ENCODE assay signal across 17 cellular contexts in the genomic region with DNA sequence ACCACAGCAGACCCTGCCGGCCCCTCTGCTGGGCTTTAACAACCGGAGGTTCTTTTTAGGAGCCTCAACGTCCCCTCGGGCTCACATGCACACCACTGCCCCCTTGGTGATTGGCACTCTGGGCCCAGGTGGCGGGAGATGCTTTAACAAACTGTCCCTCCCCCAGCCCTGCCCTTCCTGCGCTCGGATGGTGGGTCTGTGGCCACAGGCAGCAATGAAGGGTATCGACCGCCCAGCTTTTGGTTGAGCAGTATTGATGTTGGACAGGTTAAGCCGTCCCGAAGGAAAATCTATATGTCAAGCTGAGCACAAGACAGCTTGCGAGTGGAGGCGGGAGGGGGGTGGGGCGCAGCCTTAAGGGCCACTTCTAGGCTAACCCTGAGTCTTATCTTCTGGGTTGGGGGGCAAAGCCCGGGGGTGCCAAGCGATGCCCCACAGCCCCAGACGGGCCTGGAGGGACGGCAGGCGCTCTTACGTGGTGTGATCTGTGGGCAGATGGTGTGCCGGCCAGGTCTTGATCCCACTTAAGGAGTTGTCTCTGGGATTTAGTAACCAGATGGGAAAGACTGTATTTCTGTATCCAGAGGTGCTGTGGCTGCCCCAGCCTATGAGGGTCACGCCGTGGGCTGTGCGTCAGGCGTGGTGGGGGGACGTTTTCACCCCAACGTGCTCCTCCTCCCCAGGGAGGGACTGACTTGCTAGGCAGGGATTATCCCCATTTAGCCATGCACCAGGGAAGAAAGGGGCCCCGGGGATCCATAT. TPM values are rescaled to one million over a fixed set of nuclear protein-coding genes. Genes with fewer than 3 reads are reported as not detected.
DNase-seq lines count a peak whose midpoint lies in the region; ATAC-seq and TF ChIP-seq lines count a peak whose summit lies in the region.
"Had no signal": no experiment of that assay in that cellular context is flagged by ENCODE, and none has a peak within 500 bp of the region (broad histone marks: within the 10 kb centered on the region; RNA-seq: fewer than 3 reads in every experiment).

No MANE protein-coding gene starts in this region.

- H3K36me3 Mint-ChIP-seq in neural crest cell (ENCODE audit: low read depth), result no peaks in the 10 kb centered on the region

- no peaks in the 10 kb centered on the region for H3K27me3 ChIP-seq in BLaER1
- H3K27me3 ChIP-seq in WERI-Rb-1 (ENCODE audit: insufficient read depth, low read depth, severe bottlenecking), result no peaks in the 10 kb centered on the region
- H3K27me3 ChIP-seq in upper lobe of right lung, result no peaks in the 10 kb centered on the region

- H3K4me3 Mint-ChIP-seq in neural crest cell, result peak overlapping the region; percentile 45

- H3K9ac ChIP-seq in BLaER1, result no peak overlapping the region
- H3K9ac ChIP-seq: KMS-11 had no signal

- intact Hi-C loops in upper lobe of right lung (cut with DNase I), result no loop called here

- H3K9me3 Mint-ChIP-seq in neural crest cell, result no peaks in the 10 kb centered on the region

- H3K4me1 ChIP-seq in BLaER1, result peaks cover 99% of the 10 kb centered on the region
- peaks cover 6% of the 10 kb centered on the region; the same call in 1 of the 2 replicates for H3K4me1 ChIP-seq in HEK293 (ENCODE audit: control insufficient read depth, insufficient read depth, low read length)
- peaks cover 39% of the 10 kb centered on the region for H3K4me1 ChIP-seq in upper lobe of right lung

- CTCF ChIA-PET in HEK293 (lab: Yijun Ruan, JAX), result interaction anchor here (0.6 to 1.0 kb wide), 2 partner anchors 40 to 175 kb away, joined by 3 to 4 read pairs; no protein-coding TSS in a partner anchor

- ATAC-seq in GM18870 (IDR thresholded peaks at IDR 0.05; ENCODE audit: unreplicated experiment), result no peak
- no peak for ATAC-seq in upper lobe of right lung

- POLR2A ChIA-PET in HEK293 (lab: Yijun Ruan, JAX), result interaction anchor here (0.6 kb wide), 1 partner anchor 392 kb away, joined by 5 read pairs; no protein-coding TSS in a partner anchor

- DNase-seq in WERI-Rb-1, result peak; percentile 92
- DNase-seq in neural crest cell (ENCODE audit: low read depth, low spot score), result no peak
- DNase-seq in activated effector memory CD4-positive, alpha-beta T cell treated with anti-CD3 and anti-CD28 coated beads, Interleukin-2, amount 50 U/mL, for 16 hours, result no peak
- no peak for DNase-seq in foreskin fibroblast
- no peak for DNase-seq in upper lobe of right lung
- DNase-seq: DMS53, NCI-H1092, NCI-H2081 treated with DMSO at 0.1 percent for 48 hours, NCI-H510A, OCI-M1, RPMI8226, SIG-M5 had no signal

- H3K9me3 ChIP-seq in BLaER1 (no peaks in the 10 kb centered on the region), HEK293 (ENCODE audit: control insufficient read depth, insufficient read depth, low read depth, low read length) (no peaks in the 10 kb centered on the region), WERI-Rb-1 (ENCODE audit: severe bottlenecking) (no peaks in the 10 kb centered on the region), upper lobe of right lung (no peaks in the 10 kb centered on the region)

- peak overlapping the region; percentile 97 for H3K4me2 ChIP-seq in BLaER1
- H3K4me2 ChIP-seq: KMS-11 had no signal

- H3K4me3 ChIP-seq in BLaER1 (no peak overlapping the region), HEK293 (ENCODE audit: low read depth, low read length) (no peak overlapping the region), WERI-Rb-1 (ENCODE audit: low read depth, low read length) (peak overlapping the region; percentile 33), foreskin fibroblast (ENCODE audit: low read depth in 1 of 2, low read length in 2 of 2) (no peak overlapping the region), upper lobe of right lung (no peak overlapping the region)

- TF ChIP-seq CTCF in HEK293 (tag by site-specific recombination; IDR thresholded peaks at IDR 0.05) (no peak), WERI-Rb-1 (IDR thresholded peaks at IDR 0.05; ENCODE audit: low read depth, low read length) (no peak), neural crest cell (conservative IDR thresholded peaks at IDR 0.05) (no peak), foreskin fibroblast (IDR thresholded peaks at IDR 0.05; ENCODE audit: low read depth, low read length) (no peak), upper lobe of right lung (IDR thresholded peaks at IDR 0.05) (no peak)

- H3K27ac Mint-ChIP-seq in neural crest cell (ENCODE audit: unreplicated experiment), result no peak overlapping the region
- H3K27ac Mint-ChIP-seq: CD14-positive monocyte had no signal

- H3K36me3 ChIP-seq in BLaER1 (peaks cover 55% of the 10 kb centered on the region), HEK293 (ENCODE audit: control insufficient read depth in 2 of 2, insufficient read depth in 1 of 2, low read length in 2 of 2) (peaks cover 0 to 49% of the 10 kb centered on the region in 2 experiments; a peak in 2 of 3 replicates), WERI-Rb-1 (peaks cover 58% of the 10 kb centered on the region), upper lobe of right lung (no peaks in the 10 kb centered on the region)

- peaks cover 67% of the 10 kb centered on the region for H3K27me3 Mint-ChIP-seq in neural crest cell (ENCODE audit: low read depth)

- H3K4me1 Mint-ChIP-seq in neural crest cell, result peaks cover 18% of the 10 kb centered on the region

- H3K27ac ChIP-seq in BLaER1, result peak overlapping the region; percentile 48; the same call in 1 of the 2 replicates
- H3K27ac ChIP-seq in HEK293 (ENCODE audit: extremely low read depth, low read depth, low read length), result no peak overlapping the region
- H3K27ac ChIP-seq in WERI-Rb-1, result peak overlapping the region; percentile 99
- H3K27ac ChIP-seq in upper lobe of right lung, result no peak overlapping the region
- H3K27ac ChIP-seq: KMS-11 had no signal

- H4K20me1 ChIP-seq in BLaER1, result peaks cover 100% of the 10 kb centered on the region

TF ChIP-seq in HEK293, 187 proteins besides CTCF, POLR2A, EP300 and RAD21:
- 0 out of 2 replicates have a peak, but pooled peaks have one; percentile 26 for TF ChIP-seq ZIC2 (tag by site-specific recombination; IDR thresholded peaks at IDR 0.05)
- TF ChIP-seq, protein P1, sequence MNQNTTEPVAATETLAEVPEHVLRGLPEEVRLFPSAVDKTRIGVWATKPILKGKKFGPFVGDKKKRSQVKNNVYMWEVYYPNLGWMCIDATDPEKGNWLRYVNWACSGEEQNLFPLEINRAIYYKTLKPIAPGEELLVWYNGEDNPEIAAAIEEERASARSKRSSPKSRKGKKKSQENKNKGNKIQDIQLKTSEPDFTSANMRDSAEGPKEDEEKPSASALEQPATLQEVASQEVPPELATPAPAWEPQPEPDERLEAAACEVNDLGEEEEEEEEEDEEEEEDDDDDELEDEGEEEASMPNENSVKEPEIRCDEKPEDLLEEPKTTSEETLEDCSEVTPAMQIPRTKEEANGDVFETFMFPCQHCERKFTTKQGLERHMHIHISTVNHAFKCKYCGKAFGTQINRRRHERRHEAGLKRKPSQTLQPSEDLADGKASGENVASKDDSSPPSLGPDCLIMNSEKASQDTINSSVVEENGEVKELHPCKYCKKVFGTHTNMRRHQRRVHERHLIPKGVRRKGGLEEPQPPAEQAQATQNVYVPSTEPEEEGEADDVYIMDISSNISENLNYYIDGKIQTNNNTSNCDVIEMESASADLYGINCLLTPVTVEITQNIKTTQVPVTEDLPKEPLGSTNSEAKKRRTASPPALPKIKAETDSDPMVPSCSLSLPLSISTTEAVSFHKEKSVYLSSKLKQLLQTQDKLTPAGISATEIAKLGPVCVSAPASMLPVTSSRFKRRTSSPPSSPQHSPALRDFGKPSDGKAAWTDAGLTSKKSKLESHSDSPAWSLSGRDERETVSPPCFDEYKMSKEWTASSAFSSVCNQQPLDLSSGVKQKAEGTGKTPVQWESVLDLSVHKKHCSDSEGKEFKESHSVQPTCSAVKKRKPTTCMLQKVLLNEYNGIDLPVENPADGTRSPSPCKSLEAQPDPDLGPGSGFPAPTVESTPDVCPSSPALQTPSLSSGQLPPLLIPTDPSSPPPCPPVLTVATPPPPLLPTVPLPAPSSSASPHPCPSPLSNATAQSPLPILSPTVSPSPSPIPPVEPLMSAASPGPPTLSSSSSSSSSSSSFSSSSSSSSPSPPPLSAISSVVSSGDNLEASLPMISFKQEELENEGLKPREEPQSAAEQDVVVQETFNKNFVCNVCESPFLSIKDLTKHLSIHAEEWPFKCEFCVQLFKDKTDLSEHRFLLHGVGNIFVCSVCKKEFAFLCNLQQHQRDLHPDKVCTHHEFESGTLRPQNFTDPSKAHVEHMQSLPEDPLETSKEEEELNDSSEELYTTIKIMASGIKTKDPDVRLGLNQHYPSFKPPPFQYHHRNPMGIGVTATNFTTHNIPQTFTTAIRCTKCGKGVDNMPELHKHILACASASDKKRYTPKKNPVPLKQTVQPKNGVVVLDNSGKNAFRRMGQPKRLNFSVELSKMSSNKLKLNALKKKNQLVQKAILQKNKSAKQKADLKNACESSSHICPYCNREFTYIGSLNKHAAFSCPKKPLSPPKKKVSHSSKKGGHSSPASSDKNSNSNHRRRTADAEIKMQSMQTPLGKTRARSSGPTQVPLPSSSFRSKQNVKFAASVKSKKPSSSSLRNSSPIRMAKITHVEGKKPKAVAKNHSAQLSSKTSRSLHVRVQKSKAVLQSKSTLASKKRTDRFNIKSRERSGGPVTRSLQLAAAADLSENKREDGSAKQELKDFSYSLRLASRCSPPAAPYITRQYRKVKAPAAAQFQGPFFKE (tag by site-specific recombination; IDR thresholded peaks at IDR 0.05; ENCODE audit: borderline replicate concordance), result no peak

RNA-seq across cellular contexts. Expression of a gene that starts 6.1 kb away (rescaled TPM):
- total RNA-seq in neural crest cell (26.7 and 27.3 TPM in 2 replicates), upper lobe of right lung (87.2 TPM)

Comparison
In these comparisons a context has a peak if more than half of its experiments do, and no peak if none do; other contexts are left out.
1. H3K27ac ChIP-seq: peak in BLaER1 (single experiment) and WERI-Rb-1 (single experiment); none in HEK293 (single experiment) and upper lobe of right lung (single experiment).